Comparison of ENCODE assay signal across 27 cellular contexts in genomic region chr10:51399840-51400239, GRCh38.
DNase-seq lines count a peak whose midpoint lies in the region; ATAC-seq, FAIRE-seq and TF ChIP-seq lines count a peak whose summit lies in the region.
"Had no signal": no experiment of that assay in that cellular context is flagged by ENCODE, and none has a peak within 500 bp of the region (broad histone marks: within the 10 kb centered on the region; RNA-seq: fewer than 3 reads in every experiment).

No MANE protein-coding gene starts in this region.

- H3K27ac ChIP-seq in IMR-90 (ENCODE audit: insufficient read depth, low read length) (no peak overlapping the region), aorta (ENCODE audit: low read depth in 1 of 2, low read length in 2 of 2) (no peak overlapping the region)
- H3K27ac ChIP-seq: BLaER1 had no signal

- no peak overlapping the region for H3K4me2 ChIP-seq in IMR-90 (ENCODE audit: low read depth, low read length)
- H3K4me2 ChIP-seq: BLaER1 had no signal

- no peak overlapping the region for H2BK5ac ChIP-seq in IMR-90 (ENCODE audit: low read depth, low read length, poor library complexity, severe bottlenecking)

- no peak overlapping the region for H3K4ac ChIP-seq in IMR-90 (ENCODE audit: low read depth, low read length)

- H3K4me3 ChIP-seq in IMR-90 (ENCODE audit: insufficient read depth, low read depth, low read length) = no peak overlapping the region
- no peak overlapping the region for H3K4me3 ChIP-seq in bronchial epithelial cell (ENCODE audit: low read depth, low read length)
- no peak overlapping the region for H3K4me3 ChIP-seq in aorta (ENCODE audit: low read length in 2 of 2)
- H3K4me3 ChIP-seq: BLaER1, GM12878 had no signal

- H3K79me1 ChIP-seq in IMR-90 (ENCODE audit: low read depth in 1 of 2, low read length in 2 of 2) = peaks cover 0 to 25% of the 10 kb centered on the region in 2 experiments; a peak in 3 of 4 replicates

- H3K4me1 ChIP-seq in IMR-90 (ENCODE audit: control insufficient read depth, insufficient read depth, low read length) (no peaks in the 10 kb centered on the region), aorta (ENCODE audit: control insufficient read depth in 1 of 2, insufficient read depth in 2 of 2, low read length in 2 of 2) (peaks cover 6 to 7% of the 10 kb centered on the region in 2 donors)
- H3K4me1 ChIP-seq: BE2C, BLaER1 had no signal

- FAIRE-seq in bronchial epithelial cell (lab: Jason Lieb, UNC) = no peak
- FAIRE-seq: A204.1, GM12878, GM12892, GM18507 had no signal

- TF ChIP-seq RAD21 in IMR-90 (IDR thresholded peaks at IDR 0.05; ENCODE audit: low read length) = no peak

- no peaks in the 10 kb centered on the region for H3K27me3 Mint-ChIP-seq in nephron progenitor cell (ENCODE audit: low read depth, poor library complexity)
- H3K27me3 Mint-ChIP-seq: CD8-positive, alpha-beta memory T cell had no signal

- H3K23ac ChIP-seq in IMR-90 (ENCODE audit: low read depth, low read length) = no peak overlapping the region

- intact Hi-C loops in IMR-90 (cut with micrococcal nuclease) (no loop called here), aorta (cut with DNase I) (no loop called here)

- BruUV-seq in IMR-90 (replicated peaks; lab: Mats Ljungman, UMichigan) = no TSS peak

- no peak overlapping the region for H3K18ac ChIP-seq in IMR-90 (ENCODE audit: low read depth, low read length)

- H3K36me3 Mint-ChIP-seq in nephron progenitor cell (ENCODE audit: low read depth) = no peaks in the 10 kb centered on the region
- H3K36me3 Mint-ChIP-seq: CD14-positive monocyte; CD4-positive, alpha-beta memory T cell; CD4-positive, CD25-positive, alpha-beta regulatory T cell; CD8-positive, alpha-beta memory T cell had no signal

- H3K9me1 ChIP-seq in IMR-90 (ENCODE audit: insufficient read depth, low read length) = peaks cover 4% of the 10 kb centered on the region; the same call in 1 of the 2 replicates

- no CpG with 5 or more reads among the region's 6 CpGs for WGBS in IMR-90 (ENCODE audit: extremely low coverage in 2 of 2, insufficient read length in 1 of 2), 2 experiments
- whole genome bisulfite sequencing in aorta, 2 donors = 95% methylated on average over 6 of the region's 6 CpGs

- no peak overlapping the region for H3K4me3 Mint-ChIP-seq in nephron progenitor cell
- H3K4me3 Mint-ChIP-seq: CD14-positive monocyte; CD4-positive, alpha-beta memory T cell; CD4-positive, CD25-positive, alpha-beta regulatory T cell; CD8-positive, alpha-beta memory T cell had no signal

- in situ Hi-C loops in IMR-90 (cut with MboI; ENCODE audit: low sequenced_read_pairs) = loop anchor here (25.0 kb wide), 1 partner anchor 562 kb away; no protein-coding TSS in a partner anchor

- no peak overlapping the region for H2AK9ac ChIP-seq in IMR-90 (replicated peaks; ENCODE audit: low read depth, low read length, poor library complexity)

- H3K27ac Mint-ChIP-seq in nephron progenitor cell = peak overlapping the region; percentile 81
- H3K27ac Mint-ChIP-seq: CD14-positive monocyte; CD4-positive, alpha-beta memory T cell; CD4-positive, CD25-positive, alpha-beta regulatory T cell; CD8-positive, alpha-beta memory T cell had no signal

- no peak overlapping the region for H2BK15ac ChIP-seq in IMR-90 (ENCODE audit: low read depth, low read length)

- no peak overlapping the region for H3K56ac ChIP-seq in IMR-90 (ENCODE audit: extremely low read depth, insufficient read depth, low read length)

- no peak overlapping the region for H3K14ac ChIP-seq in IMR-90 (replicated peaks; ENCODE audit: low read depth, low read length)

- dilution Hi-C loops in IMR-90 (cut with HindIII; ENCODE audit: low sequenced_read_pairs, unreplicated experiment) = no loop called here

- no peaks in the 10 kb centered on the region for H4K20me1 ChIP-seq in IMR-90 (ENCODE audit: insufficient read depth, low read length)
- H4K20me1 ChIP-seq: BLaER1 had no signal

- CTCF ChIA-PET in IMR-90 (lab: Yijun Ruan, JAX) = no interaction called here

- H4K8ac ChIP-seq in IMR-90 (ENCODE audit: low read depth in 2 of 2, low read length in 2 of 2) = no peak overlapping the region

- no peak overlapping the region for H2AFZ ChIP-seq in IMR-90 (replicated peaks; ENCODE audit: low read length, poor library complexity)

- TF ChIP-seq CTCF in IMR-90 (conservative IDR thresholded peaks at IDR 0.05; ENCODE audit: low read depth, low read length) (no peak), bronchial epithelial cell (IDR thresholded peaks at IDR 0.05; ENCODE audit: insufficient read depth, low read length, severe bottlenecking) (no peak), nephron progenitor cell (IDR thresholded peaks at IDR 0.05) (no peak)

- no peak overlapping the region for H2BK20ac ChIP-seq in IMR-90 (ENCODE audit: low read depth, low read length)

- H3K9me3 ChIP-seq in IMR-90 (ENCODE audit: control insufficient read depth, insufficient read depth, low read length) (no peaks in the 10 kb centered on the region), aorta (ENCODE audit: control insufficient read depth, low read length) (no peaks in the 10 kb centered on the region)
- H3K9me3 ChIP-seq: BE2C, BLaER1 had no signal

- H3K27me3 ChIP-seq in IMR-90 (ENCODE audit: control insufficient read depth, insufficient read depth, low read length) (no peaks in the 10 kb centered on the region), bronchial epithelial cell (ENCODE audit: control insufficient read depth, insufficient read depth, low read length) (peaks cover 2% of the 10 kb centered on the region), aorta (ENCODE audit: control insufficient read depth in 1 of 2, insufficient read depth in 2 of 2, low read length in 1 of 2) (no peaks in the 10 kb centered on the region)
- H3K27me3 ChIP-seq: BE2C, BLaER1 had no signal

- no peak overlapping the region for H3K9ac ChIP-seq in IMR-90 (ENCODE audit: low read depth, low read length)
- H3K9ac ChIP-seq: BLaER1 had no signal

- no peak for DNase-seq in IMR-90
- DNase-seq in bronchial epithelial cell (ENCODE audit: low read depth) = peak; percentile 51
- DNase-seq in nephron progenitor cell = no peak
- no peak for DNase-seq in aorta
- no peak for DNase-seq in NCI-H1417 treated with DMSO at 0.1 percent for 48 hours (lab: John Stamatoyannopoulos, UW)
- DNase-seq: 8988T; ACHN; BE2C; C1 segment of cervical spinal cord; CD4-positive, alpha-beta memory T cell; CD4-positive, CD25-positive, alpha-beta regulatory T cell; CD8-positive, alpha-beta memory T cell; COR-L47; DMS 273 treated with DMSO at 0.1 percent for 48 hours; DMS153; DMS53; DMS79; DND-41; EL; GDM1 had no signal

- H3K36me3 ChIP-seq in IMR-90 (ENCODE audit: control insufficient read depth, insufficient read depth, low read length) (no peaks in the 10 kb centered on the region), bronchial epithelial cell (ENCODE audit: control insufficient read depth, insufficient read depth, low read length) (no peaks in the 10 kb centered on the region), aorta (ENCODE audit: control insufficient read depth in 1 of 2, insufficient read depth in 2 of 2, low read length in 1 of 2) (no peaks in the 10 kb centered on the region)
- H3K36me3 ChIP-seq: BE2C, BLaER1 had no signal

- no peak overlapping the region for H4K5ac ChIP-seq in IMR-90 (ENCODE audit: low read depth, low read length)

- no peak overlapping the region for H4K91ac ChIP-seq in IMR-90 (ENCODE audit: insufficient read depth, low read depth, low read length)

- H2BK120ac ChIP-seq in IMR-90 (ENCODE audit: low read depth, low read length) = no peak overlapping the region

- TF ChIP-seq POLR2A in IMR-90 (IDR thresholded peaks at IDR 0.05; ENCODE audit: low read depth, low read length) = no peak

- ATAC-seq in IMR-90 (ENCODE audit: low read depth) = no peak
- ATAC-seq in GM21381 (IDR thresholded peaks at IDR 0.05; ENCODE audit: unreplicated experiment) = no peak
- no peak for ATAC-seq in aorta (ENCODE audit: low FRiP score)
- ATAC-seq: GM12878 had no signal

- POLR2A ChIA-PET in IMR-90 (lab: Charles Lee; ENCODE audit: unreplicated experiment) = no interaction called here

- H3K4me1 Mint-ChIP-seq in nephron progenitor cell = no peaks in the 10 kb centered on the region
- H3K4me1 Mint-ChIP-seq: CD14-positive monocyte; CD4-positive, alpha-beta memory T cell; CD4-positive, CD25-positive, alpha-beta regulatory T cell; CD8-positive, alpha-beta memory T cell had no signal

- H3K9me3 Mint-ChIP-seq in nephron progenitor cell = no peaks in the 10 kb centered on the region
- H3K9me3 Mint-ChIP-seq: CD14-positive monocyte; CD4-positive, CD25-positive, alpha-beta regulatory T cell had no signal

- no peak overlapping the region for H2AK5ac ChIP-seq in IMR-90 (ENCODE audit: low read depth, low read length)

TF ChIP-seq in IMR-90, 13 proteins besides CTCF, POLR2A, EP300 and RAD21:
- peak; percentile 80 for TF ChIP-seq CEBPB (IDR thresholded peaks at IDR 0.05; ENCODE audit: low read depth, low read length)
- no peak for TF ChIP-seq SMC3 (IDR thresholded peaks at IDR 0.05; ENCODE audit: low read depth, low read length)
TF ChIP-seq in IMR-90: peak in this region for 1.
